In genomic region chrX:10722804-10723364, GRCh38 we compare ENCODE assay signal across 8 cellular contexts.
A peak's percentile ranks its signal among the peaks of the same experiment; 100 is the strongest.
DNase-seq lines count a peak whose midpoint lies in the region; ATAC-seq, FAIRE-seq and TF ChIP-seq lines count a peak whose summit lies in the region.

No MANE protein-coding gene starts in this region.

- H3K4me3 ChIP-seq in foreskin fibroblast (ENCODE audit: low read depth in 1 of 2, low read length in 2 of 2) (no peak overlapping the region), pancreas (no peak overlapping the region)

- WGBS in pancreas, 2 donors = 24 to 26% methylated on average over 6 of the region's 6 CpGs

- no peaks in the 10 kb centered on the region for H3K27me3 ChIP-seq in pancreas

- no peaks in the 10 kb centered on the region for H3K9me3 ChIP-seq in pancreas

- no peak overlapping the region for H3K27ac ChIP-seq in pancreas

- no peaks in the 10 kb centered on the region for H3K36me3 ChIP-seq in pancreas

- DNase-seq in NCI-H510A treated with DMSO at 0.1 percent for 48 hours (lab: John Stamatoyannopoulos, UW) (peak; percentile 22), NCI-H510A (lab: John Stamatoyannopoulos, UW) (no peak), NCI-H1694 treated with DMSO at 0.1 percent for 48 hours (lab: John Stamatoyannopoulos, UW) (peak; percentile 19), foreskin fibroblast (peak; percentile 39 to 77), pancreas (peak in 4 of 6 donors; percentile 2 to 59 (median 27))
- DNase-seq in activated CD8-positive, alpha-beta memory T cell treated with anti-CD3 and anti-CD28 coated beads for 24 hours = peak; percentile 60

- ATAC-seq in GM21717 (IDR thresholded peaks at IDR 0.05; ENCODE audit: unreplicated experiment) (peak; percentile 73), pancreas (peak in 3 of 4 donors; percentile 83 to 87 (median 85)), HG03439 (IDR thresholded peaks at IDR 0.05; ENCODE audit: unreplicated experiment) (no peak)

- TF ChIP-seq CTCF in foreskin fibroblast (IDR thresholded peaks at IDR 0.05; ENCODE audit: low read depth, low read length) (peak; percentile 53), pancreas (IDR thresholded peaks at IDR 0.05) (peak; percentile 51 to 78 (median 64))

- intact Hi-C loops in pancreas (cut with DNase I) = loop anchor here in 1 of 3 donors (10.0 kb wide), 1 partner anchor 528 kb away; no protein-coding TSS in a partner anchor

- FAIRE-seq in pancreas (lab: Jason Lieb, UNC) = peak; percentile 98

- H3K4me1 ChIP-seq in pancreas = no peaks in the 10 kb centered on the region
